Comparison of ENCODE assay signal across 1 cellular context in genomic region chr1:2312196-2312588, GRCh38.
TF ChIP-seq lines count a peak whose summit lies in the region.

No MANE protein-coding gene starts in this region.

TF ChIP-seq in HEK293, 187 proteins besides CTCF, POLR2A, EP300 and RAD21 (continued from another document):
- no peak for TF ChIP-seq ZNF488 (tag by site-specific recombination; IDR thresholded peaks at IDR 0.05)
- no peak for TF ChIP-seq ZNF280C (tag by site-specific recombination; IDR thresholded peaks at IDR 0.05)
- no peak for TF ChIP-seq ZSCAN5A (tag by site-specific recombination; IDR thresholded peaks at IDR 0.05)
- no peak for TF ChIP-seq ZSCAN23 (tag by site-specific recombination; IDR thresholded peaks at IDR 0.05)
- no peak for TF ChIP-seq ZNF549 (tag by site-specific recombination; IDR thresholded peaks at IDR 0.05)
- TF ChIP-seq ZNF416 (tag by site-specific recombination; IDR thresholded peaks at IDR 0.05) = no peak
- TF ChIP-seq ZNF843 (tag by site-specific recombination; IDR thresholded peaks at IDR 0.05) = no peak
- no peak for TF ChIP-seq ZNF433 (tag by site-specific recombination; IDR thresholded peaks at IDR 0.05; ENCODE audit: low read depth)
- TF ChIP-seq ELK4 (IDR thresholded peaks at IDR 0.05; ENCODE audit: borderline replicate concordance, low read depth, low read length) = no peak
- TF ChIP-seq ZNF677 (tag by site-specific recombination; IDR thresholded peaks at IDR 0.05) = no peak
- no peak for TF ChIP-seq ZSCAN4 (tag by site-specific recombination; IDR thresholded peaks at IDR 0.05)
- TF ChIP-seq ZNF501 (tag by site-specific recombination; IDR thresholded peaks at IDR 0.05) = no peak
- no peak for TF ChIP-seq ZNF311 (tag by site-specific recombination; IDR thresholded peaks at IDR 0.05; ENCODE audit: borderline replicate concordance)
- no peak for TF ChIP-seq GLIS2 (tag by site-specific recombination; IDR thresholded peaks at IDR 0.05)
- no peak for TF ChIP-seq SCRT2 (tag by site-specific recombination; IDR thresholded peaks at IDR 0.05)
- TF ChIP-seq GFI1B (tag by site-specific recombination; IDR thresholded peaks at IDR 0.05) = no peak
- TF ChIP-seq HOXC10 (CRISPR knock-in tag; IDR thresholded peaks at IDR 0.05) = no peak
TF ChIP-seq in HEK293: peak in this region for 0.
